7 cellular contexts compared by ENCODE assay signal in the genomic region with DNA sequence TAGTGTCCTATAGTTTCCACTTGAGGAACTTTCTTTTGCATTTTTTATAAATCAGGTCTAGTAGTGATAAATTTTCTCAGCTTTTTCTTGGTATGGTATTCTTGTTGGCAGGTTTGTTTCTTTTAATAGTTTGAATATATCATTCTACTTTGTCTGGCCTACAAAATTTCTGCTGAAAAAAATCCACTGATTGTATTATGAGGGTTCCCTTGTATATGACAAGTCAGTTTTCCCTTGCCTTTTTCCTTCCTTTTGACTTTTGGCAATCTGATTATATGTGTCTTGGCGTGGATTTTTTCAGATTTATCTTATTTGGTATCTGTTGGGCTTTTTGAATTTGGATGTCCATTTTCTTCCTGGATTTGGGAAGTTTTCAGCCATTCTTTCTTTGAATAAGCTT.
"Had no signal": no experiment of that assay in that cellular context is flagged by ENCODE, and none has a peak within 500 bp of the region (broad histone marks: within the 10 kb centered on the region; RNA-seq: fewer than 3 reads in every experiment).

No MANE protein-coding gene starts in this region.

- FAIRE-seq: GM12878, GM12891, GM12892, GM18507, GM19239 had no signal

- H3K4me3 ChIP-seq: GM12878 had no signal

- DNase-seq: GDM1, GF-D8 had no signal

- ATAC-seq: GM12878 had no signal
